Comparison of ENCODE assay signal across 1 cellular context in genomic region chr4:142355417-142355930, GRCh38.
TF ChIP-seq lines count a peak whose summit lies in the region.

No MANE protein-coding gene starts in this region.

TF ChIP-seq in HCT116, 20 proteins besides CTCF, POLR2A, EP300 and RAD21 (continued from another document):
- TF ChIP-seq REST (IDR thresholded peaks at IDR 0.05; ENCODE audit: low read depth): no peak
- TF ChIP-seq ZNF274 (IDR thresholded peaks at IDR 0.05; ENCODE audit: low read depth, low read length): no peak
- TF ChIP-seq SRF (IDR thresholded peaks at IDR 0.05; ENCODE audit: low read depth): no peak
- TF ChIP-seq POLR2AphosphoS5 (IDR thresholded peaks at IDR 0.05; ENCODE audit: low read depth, low read length): no peak
- no peak for TF ChIP-seq ZBTB33 (IDR thresholded peaks at IDR 0.05; ENCODE audit: extremely low read depth, insufficient replicate concordance, low read length)
- TF ChIP-seq SIN3A (IDR thresholded peaks at IDR 0.05; ENCODE audit: low read depth): no peak
- no peak for TF ChIP-seq EGR1 (IDR thresholded peaks at IDR 0.05; ENCODE audit: low read depth)
- TF ChIP-seq ZFX (IDR thresholded peaks at IDR 0.05): no peak
- TF ChIP-seq JUND (IDR thresholded peaks at IDR 0.05): no peak
